ENCODE assay signal across 8 cellular contexts in genomic region chr4:73258668-73259551, GRCh38. TPM values are rescaled to one million over a fixed set of nuclear protein-coding genes. Genes with fewer than 3 reads are reported as not detected.
DNase-seq lines count a peak whose midpoint lies in the region; ATAC-seq and TF ChIP-seq lines count a peak whose summit lies in the region.

A gene with protein sequence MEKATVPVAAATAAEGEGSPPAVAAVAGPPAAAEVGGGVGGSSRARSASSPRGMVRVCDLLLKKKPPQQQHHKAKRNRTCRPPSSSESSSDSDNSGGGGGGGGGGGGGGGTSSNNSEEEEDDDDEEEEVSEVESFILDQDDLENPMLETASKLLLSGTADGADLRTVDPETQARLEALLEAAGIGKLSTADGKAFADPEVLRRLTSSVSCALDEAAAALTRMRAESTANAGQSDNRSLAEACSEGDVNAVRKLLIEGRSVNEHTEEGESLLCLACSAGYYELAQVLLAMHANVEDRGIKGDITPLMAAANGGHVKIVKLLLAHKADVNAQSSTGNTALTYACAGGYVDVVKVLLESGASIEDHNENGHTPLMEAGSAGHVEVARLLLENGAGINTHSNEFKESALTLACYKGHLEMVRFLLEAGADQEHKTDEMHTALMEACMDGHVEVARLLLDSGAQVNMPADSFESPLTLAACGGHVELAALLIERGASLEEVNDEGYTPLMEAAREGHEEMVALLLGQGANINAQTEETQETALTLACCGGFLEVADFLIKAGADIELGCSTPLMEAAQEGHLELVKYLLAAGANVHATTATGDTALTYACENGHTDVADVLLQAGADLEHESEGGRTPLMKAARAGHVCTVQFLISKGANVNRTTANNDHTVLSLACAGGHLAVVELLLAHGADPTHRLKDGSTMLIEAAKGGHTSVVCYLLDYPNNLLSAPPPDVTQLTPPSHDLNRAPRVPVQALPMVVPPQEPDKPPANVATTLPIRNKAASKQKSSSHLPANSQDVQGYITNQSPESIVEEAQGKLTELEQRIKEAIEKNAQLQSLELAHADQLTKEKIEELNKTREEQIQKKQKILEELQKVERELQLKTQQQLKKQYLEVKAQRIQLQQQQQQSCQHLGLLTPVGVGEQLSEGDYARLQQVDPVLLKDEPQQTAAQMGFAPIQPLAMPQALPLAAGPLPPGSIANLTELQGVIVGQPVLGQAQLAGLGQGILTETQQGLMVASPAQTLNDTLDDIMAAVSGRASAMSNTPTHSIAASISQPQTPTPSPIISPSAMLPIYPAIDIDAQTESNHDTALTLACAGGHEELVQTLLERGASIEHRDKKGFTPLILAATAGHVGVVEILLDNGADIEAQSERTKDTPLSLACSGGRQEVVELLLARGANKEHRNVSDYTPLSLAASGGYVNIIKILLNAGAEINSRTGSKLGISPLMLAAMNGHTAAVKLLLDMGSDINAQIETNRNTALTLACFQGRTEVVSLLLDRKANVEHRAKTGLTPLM (N-terminal part only) (minus strand): TSS chr4:73258798. CDS start chr4:73258668, 130 bp downstream.

- no peaks in the 10 kb centered on the region for H3K9me3 Mint-ChIP-seq in activated T-cell treated with anti-CD3 and anti-CD28 coated beads, Interleukin-2, amount 50 U/mL, for 24 hours

- H3K27me3 ChIP-seq in PC-9 (ENCODE audit: insufficient read depth, low read depth) (no peaks in the 10 kb centered on the region), esophagus (ENCODE audit: control insufficient read depth in 1 of 2, insufficient read depth in 2 of 2, low read length in 2 of 2) (no peaks in the 10 kb centered on the region), muscle layer of colon (ENCODE audit: control insufficient read depth in 1 of 2, insufficient read depth in 2 of 2, low read length in 2 of 2) (no peaks in the 10 kb centered on the region)

- TF ChIP-seq CTCF in PC-9 (conservative IDR thresholded peaks at IDR 0.05) = no peak

- peak within 1 kb of the TSS; percentile 98 for H3K4me3 Mint-ChIP-seq in activated T-cell treated with anti-CD3 and anti-CD28 coated beads, Interleukin-2, amount 50 U/mL, for 24 hours

- peaks cover 31% of the 10 kb centered on the region for H4K20me1 ChIP-seq in PC-9 (ENCODE audit: insufficient read depth)

- peak within 1 kb of the TSS; percentile 81 for H3K4me2 ChIP-seq in PC-9

- peak within 1 kb of the TSS; percentile 83 for H2AFZ ChIP-seq in PC-9

- H3K27ac ChIP-seq in PC-9 (peak within 1 kb of the TSS; percentile 94), esophagus (ENCODE audit: low read depth in 2 of 2, low read length in 1 of 2) (peak within 1 kb of the TSS; percentile 99), muscle layer of colon (ENCODE audit: low read depth, low read length) (peak within 1 kb of the TSS; percentile 96)

- no peaks in the 10 kb centered on the region for H3K9me2 ChIP-seq in PC-9 (ENCODE audit: insufficient read depth)

- no peaks in the 10 kb centered on the region for H3F3A ChIP-seq in PC-9 (ENCODE audit: insufficient read depth, low read depth)

- peak within 1 kb of the TSS; percentile 98 for H3K4me3 ChIP-seq in Jurkat, Clone E6-1 (ENCODE audit: low read length)
- peak within 1 kb of the TSS; percentile 82 for H3K4me3 ChIP-seq in PC-9
- H3K4me3 ChIP-seq in esophagus (ENCODE audit: low read depth in 1 of 2, low read length in 2 of 2) = peak within 1 kb of the TSS; percentile 82 to 99
- H3K4me3 ChIP-seq in muscle layer of colon (ENCODE audit: low read depth in 1 of 2, low read length in 2 of 2) = peak within 1 kb of the TSS; percentile 80 to 97

- H3K9me3 ChIP-seq in PC-9 (ENCODE audit: insufficient read depth, low read depth) = no peaks in the 10 kb centered on the region
- no peaks in the 10 kb centered on the region for H3K9me3 ChIP-seq in esophagus (ENCODE audit: control insufficient read depth in 2 of 2, insufficient read depth in 1 of 2, low read depth in 1 of 2, low read length in 1 of 2)
- H3K9me3 ChIP-seq in muscle layer of colon (ENCODE audit: low read length) = no peaks in the 10 kb centered on the region

- no peaks in the 10 kb centered on the region for H3K36me3 ChIP-seq in PC-9 (ENCODE audit: low read depth)
- H3K36me3 ChIP-seq in esophagus (ENCODE audit: control insufficient read depth in 2 of 2, insufficient read depth in 2 of 2, low read length in 1 of 2) = no peaks in the 10 kb centered on the region
- peaks cover 4% of the 10 kb centered on the region for H3K36me3 ChIP-seq in muscle layer of colon (ENCODE audit: insufficient read depth, low read length)

- H3K27ac Mint-ChIP-seq in activated T-cell treated with anti-CD3 and anti-CD28 coated beads, Interleukin-2, amount 50 U/mL, for 24 hours = peak within 1 kb of the TSS; percentile 100

- peak within 1 kb of the TSS; percentile 92 for H3K9ac ChIP-seq in muscle layer of colon (ENCODE audit: low read length)

- POLR2A ChIA-PET in PC-9 (lab: Charles Lee; ENCODE audit: unreplicated experiment) = interaction anchor here (0.6 to 1.0 kb wide), 4 partner anchors 27 to 1188 kb away, joined by 3 to 6 read pairs (median 6); partner anchors contain the start of gene COX18

- peaks cover 69% of the 10 kb centered on the region for H3K36me3 Mint-ChIP-seq in activated T-cell treated with anti-CD3 and anti-CD28 coated beads, Interleukin-2, amount 50 U/mL, for 24 hours (ENCODE audit: low read depth)

- no peaks in the 10 kb centered on the region for H3K27me3 Mint-ChIP-seq in activated T-cell treated with anti-CD3 and anti-CD28 coated beads, Interleukin-2, amount 50 U/mL, for 24 hours

- peaks cover 54% of the 10 kb centered on the region for H3K4me1 Mint-ChIP-seq in activated T-cell treated with anti-CD3 and anti-CD28 coated beads, Interleukin-2, amount 50 U/mL, for 24 hours (ENCODE audit: low read depth)

- WGBS in esophagus, 2 donors = 0 to 1% methylated on average over 74 to 78 of the region's 79 CpGs

- H3K4me1 ChIP-seq in PC-9 (replicated peaks; ENCODE audit: insufficient read depth) (peaks cover 22% of the 10 kb centered on the region), esophagus (ENCODE audit: control insufficient read depth in 2 of 2, insufficient read depth in 2 of 2, low read length in 1 of 2) (no peaks in the 10 kb centered on the region), muscle layer of colon (ENCODE audit: insufficient read depth, low read length) (peaks cover 38% of the 10 kb centered on the region)

- peak; percentile 73 for ATAC-seq in GM21619 (IDR thresholded peaks at IDR 0.05; ENCODE audit: unreplicated experiment)

- intact Hi-C loops in PC-9 (cut with micrococcal nuclease; ENCODE audit: unreplicated experiment) = loop anchor here (2.0 to 10.0 kb wide), 2 partner anchors 114 to 190 kb away; partner anchors contain the start of gene COX18

- DNase-seq in DMS53 (lab: John Stamatoyannopoulos, UW) = peak; percentile 94
- peak; percentile 85 for DNase-seq in Jurkat, Clone E6-1 (ENCODE audit: low read depth, low spot score)
- peak; percentile 76 to 85 for DNase-seq in PC-9
- peak; percentile 95 for DNase-seq in activated T-cell treated with anti-CD3 and anti-CD28 coated beads, Interleukin-2, amount 50 U/mL, for 24 hours
- DNase-seq in stimulated activated CD8-positive, alpha-beta memory T cell treated with anti-CD3 and anti-CD28 coated beads, Interleukin-7, amount 100 ng/mL, for 24 hours (ENCODE audit: low read depth) = peak; percentile 85

- CTCF ChIA-PET in PC-9 (lab: Charles Lee) = interaction anchor here (0.7 to 1.0 kb wide), 3 partner anchors 57 to 606 kb away, joined by 3 to 14 read pairs (median 8); no protein-coding TSS in a partner anchor

- BruUV-seq in PC-9 (replicated peaks; lab: Mats Ljungman, UMichigan) = no TSS peak

- peaks cover 70% of the 10 kb centered on the region for H3K79me2 ChIP-seq in PC-9 (ENCODE audit: low read depth)

RNA-seq across cellular contexts. Expression of the gene that starts here (rescaled TPM):
- polyA plus RNA-seq in Jurkat, Clone E6-1 (2012; ENCODE audit: insufficient read depth, insufficient read length) = 31.4 TPM
- total RNA-seq in PC-9 (2021) = 26.9 and 37.9 TPM in 2 replicates
- 10 to 100 TPM in 1 of 2 donors, 1 to 10 TPM in 1; 9.6 to 14.8 TPM for polyA plus RNA-seq in esophagus

Comparison
In these comparisons a context has a peak if more than half of its experiments do, and no peak if none do; other contexts are left out.
1. Peak in every context shown above with its lines: DNase-seq, ATAC-seq, H3K4me3 ChIP-seq and H3K27ac ChIP-seq.